ENCODE assay signal across 29 cellular contexts in genomic region chrX:16212024-16212423, GRCh38. TPM values are rescaled to one million over a fixed set of nuclear protein-coding genes. Genes with fewer than 3 reads are reported as not detected.
DNase-seq lines count a peak whose midpoint lies in the region; FAIRE-seq and TF ChIP-seq lines count a peak whose summit lies in the region.
"Had no signal": no experiment of that assay in that cellular context is flagged by ENCODE, and none has a peak within 500 bp of the region (broad histone marks: within the 10 kb centered on the region; RNA-seq: fewer than 3 reads in every experiment).

No MANE protein-coding gene starts in this region.

- H3K4me3 ChIP-seq in astrocyte (ENCODE audit: insufficient read depth, low read depth, low read length) (no peak overlapping the region), fibroblast of the aortic adventitia (ENCODE audit: low read depth, low read length) (no peak overlapping the region)
- H3K4me3 ChIP-seq: adrenal gland, skin epidermis, tibial artery had no signal

- H3K4me2 ChIP-seq in astrocyte (ENCODE audit: low read length) = no peak overlapping the region

- H3K27ac ChIP-seq in astrocyte (ENCODE audit: low read depth, low read length) = no peak overlapping the region
- H3K27ac ChIP-seq: adrenal gland, skin epidermis, tibial artery had no signal

- no peaks in the 10 kb centered on the region for H3K27me3 Mint-ChIP-seq in astrocyte (ENCODE audit: low read depth, unreplicated experiment)
- H3K27me3 Mint-ChIP-seq: activated B cell treated with CpG ODN at 0.5 μM for 24 hours; activated CD4-positive, alpha-beta memory T cell treated with anti-CD3 and anti-CD28 coated beads, Interleukin-2, amount 10 ng/mL, durations not matched to agents 7 days and 5 days; central memory CD8-positive, alpha-beta T cell had no signal

- no peaks in the 10 kb centered on the region for H3K36me3 ChIP-seq in astrocyte (ENCODE audit: insufficient read depth, low read length)
- H3K36me3 ChIP-seq: adrenal gland, tibial artery had no signal

- no peaks in the 10 kb centered on the region for H3K9me3 Mint-ChIP-seq in astrocyte (ENCODE audit: unreplicated experiment)
- H3K9me3 Mint-ChIP-seq: activated B cell treated with CpG ODN at 0.5 μM for 24 hours; activated CD4-positive, alpha-beta memory T cell treated with anti-CD3 and anti-CD28 coated beads, Interleukin-2, amount 10 ng/mL, durations not matched to agents 7 days and 5 days; central memory CD8-positive, alpha-beta T cell; natural killer cell had no signal

- peaks cover 8% of the 10 kb centered on the region for H3K4me1 Mint-ChIP-seq in astrocyte (ENCODE audit: low read depth, unreplicated experiment)
- H3K4me1 Mint-ChIP-seq: activated B cell treated with CpG ODN at 0.5 μM for 24 hours; activated CD4-positive, alpha-beta memory T cell treated with anti-CD3 and anti-CD28 coated beads, Interleukin-2, amount 10 ng/mL, durations not matched to agents 7 days and 5 days; central memory CD8-positive, alpha-beta T cell; natural killer cell had no signal

- FAIRE-seq in astrocyte (lab: Jason Lieb, UNC) = no peak
- FAIRE-seq: GM12891, GM19239 had no signal

- H3K79me2 ChIP-seq in astrocyte (ENCODE audit: insufficient read depth, low read length) = no peaks in the 10 kb centered on the region

- H3K27me3 ChIP-seq in astrocyte (ENCODE audit: insufficient read depth, low read length) = no peaks in the 10 kb centered on the region
- H3K27me3 ChIP-seq: tibial artery had no signal

- TF ChIP-seq CTCF in astrocyte (IDR thresholded peaks at IDR 0.05; ENCODE audit: insufficient read depth, low read depth, low read length) (no peak), fibroblast of the aortic adventitia (IDR thresholded peaks at IDR 0.05; ENCODE audit: insufficient read depth, low read length) (no peak), GM20000 (IDR thresholded peaks at IDR 0.05; ENCODE audit: extremely low read depth, missing control alignments) (no peak)

- H3K4me1 ChIP-seq in astrocyte (ENCODE audit: insufficient read depth, low read length) = no peaks in the 10 kb centered on the region
- H3K4me1 ChIP-seq: adrenal gland, tibial artery had no signal

- no peak overlapping the region for H2AFZ ChIP-seq in astrocyte (ENCODE audit: low read depth, low read length)

- H3K4me3 Mint-ChIP-seq in astrocyte (ENCODE audit: unreplicated experiment) = no peak overlapping the region
- H3K4me3 Mint-ChIP-seq: activated B cell treated with CpG ODN at 0.5 μM for 24 hours; activated CD4-positive, alpha-beta memory T cell treated with anti-CD3 and anti-CD28 coated beads, Interleukin-2, amount 10 ng/mL, durations not matched to agents 7 days and 5 days; central memory CD8-positive, alpha-beta T cell; natural killer cell had no signal

- DNase-seq in AG08395 (ENCODE audit: low spot score) = peak; percentile 7
- peak; percentile 2 for DNase-seq in HT-29 (ENCODE audit: low spot score)
- DNase-seq in astrocyte (ENCODE audit: low read depth) = peak; percentile 12
- peak; percentile 25 for DNase-seq in fibroblast of the aortic adventitia (ENCODE audit: low read depth)
- no peak for DNase-seq in NCI-H1105 treated with DMSO at 0.1 percent for 48 hours (lab: John Stamatoyannopoulos, UW)
- DNase-seq in GM20000 (ENCODE audit: low spot score) = no peak
- no peak for DNase-seq in NCI-H82 treated with DMSO at 0.1 percent for 48 hours (lab: John Stamatoyannopoulos, UW; ENCODE audit: unreplicated experiment)
- no peak for DNase-seq in superior temporal gyrus (ENCODE audit: extremely low spot score)
- DNase-seq: activated B cell treated with CpG ODN at 0.5 μM for 24 hours; activated CD4-positive, alpha-beta memory T cell treated with anti-CD3 and anti-CD28 coated beads, Interleukin-2, amount 10 ng/mL, durations not matched to agents 7 days and 5 days; activated gamma-delta T cell; activated T-cell treated with anti-CD3 and anti-CD28 coated beads for 4 hours; DMS 273 treated with DMSO at 0.1 percent for 48 hours; left cardiac atrium; natural killer cell; NCI-H1436; NCI-H526 treated with DMSO at 0.1 percent for 48 hours; posterior cingulate gyrus; stimulated activated CD4-positive, alpha-beta T cell treated with anti-CD3 and anti-CD28 coated beads, Interleukin-2, amount 100 ng/mL, for 48 hours; stimulated activated naive CD8-positive, alpha-beta T cell treated with anti-CD3 and anti-CD28 coated beads, Interleukin-15, Interleukin-2, amounts not matched to agents 100 U/mL and 50 U/mL, for 24 hours; T-helper 2 cell; tibial artery had no signal

- no peaks in the 10 kb centered on the region for H4K20me1 ChIP-seq in astrocyte (ENCODE audit: insufficient read depth, low read length)

- no peak overlapping the region for H3K9ac ChIP-seq in astrocyte (ENCODE audit: low read length)

- H3K9me3 ChIP-seq in astrocyte (ENCODE audit: insufficient read depth, low read depth, low read length) = no peaks in the 10 kb centered on the region
- H3K9me3 ChIP-seq: adrenal gland, tibial artery had no signal

- no peak overlapping the region for H3K27ac Mint-ChIP-seq in astrocyte (ENCODE audit: unreplicated experiment)
- H3K27ac Mint-ChIP-seq: activated B cell treated with CpG ODN at 0.5 μM for 24 hours; activated CD4-positive, alpha-beta memory T cell treated with anti-CD3 and anti-CD28 coated beads, Interleukin-2, amount 10 ng/mL, durations not matched to agents 7 days and 5 days; natural killer cell had no signal

- H3K36me3 Mint-ChIP-seq in astrocyte (ENCODE audit: low read depth, unreplicated experiment) = no peaks in the 10 kb centered on the region
- H3K36me3 Mint-ChIP-seq: natural killer cell had no signal

RNA-seq across cellular contexts. Expression of gene MAGEB17, which starts 44.7 kb away (rescaled TPM):
- total RNA-seq in HT-29 (2014; rRNA removed; shearing (Covaris generic)) = not detected in 2 replicates
- total RNA-seq in astrocyte = not detected in 2 replicates
- total RNA-seq in fibroblast of the aortic adventitia (ENCODE audit: low replicate concordance) = not detected in 2 replicates
- total RNA-seq: activated B cell treated with CpG ODN at 0.5 μM for 24 hours; activated CD4-positive, alpha-beta memory T cell treated with anti-CD3 and anti-CD28 coated beads, Interleukin-2, amount 10 ng/mL, durations not matched to agents 7 days and 5 days; adrenal gland; esophagus mucosa; natural killer cell; OCI-LY7 had no signal

Comparison
In these comparisons a context has a peak if more than half of its experiments do, and no peak if none do; other contexts are left out.
1. DNase-seq: peak in AG08395 (single experiment), HT-29 (single experiment), astrocyte (single experiment) and fibroblast of the aortic adventitia (single experiment); none in NCI-H1105 treated with DMSO at 0.1 percent for 48 hours (single experiment), GM20000 (single experiment), NCI-H82 treated with DMSO at 0.1 percent for 48 hours (single experiment) and superior temporal gyrus (single experiment).